Comparison of ENCODE assay signal across 9 cellular contexts in the genomic region with DNA sequence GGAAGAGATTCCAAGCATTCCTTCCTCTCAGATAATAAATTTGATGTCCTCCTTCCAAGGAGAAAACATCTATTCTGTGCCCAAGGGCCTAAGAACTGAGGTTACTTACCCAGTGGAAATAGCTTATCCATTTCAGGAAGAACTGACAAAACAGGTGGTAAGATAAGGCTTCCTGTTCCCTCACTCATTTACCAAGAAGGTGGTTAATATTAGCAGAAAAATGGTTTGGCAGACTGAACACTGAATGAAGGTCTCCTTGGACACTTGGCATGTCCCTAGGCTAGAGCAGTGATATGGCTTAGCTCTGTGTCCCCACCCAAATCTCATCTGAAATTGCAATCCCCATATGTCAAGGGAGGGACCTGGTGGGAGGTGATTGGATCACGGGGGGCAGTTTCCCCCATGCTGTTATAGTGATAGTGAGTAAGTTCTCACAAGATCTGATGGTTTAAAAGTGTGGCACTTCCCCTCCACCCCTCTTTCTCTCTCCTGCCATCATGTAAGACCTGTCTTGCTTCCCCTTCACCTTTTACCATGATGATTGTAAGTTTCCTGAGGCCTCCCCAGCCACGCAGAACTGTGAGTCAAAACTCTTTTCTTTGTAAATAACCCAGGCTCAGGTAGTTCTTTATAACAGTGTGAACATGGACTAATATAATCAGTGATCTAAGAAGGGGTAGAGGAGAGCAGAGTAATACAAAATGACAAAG.
A peak's percentile ranks its signal among the peaks of the same experiment; 100 is the strongest.
DNase-seq lines count a peak whose midpoint lies in the region; ATAC-seq and TF ChIP-seq lines count a peak whose summit lies in the region.
"Had no signal": no experiment of that assay in that cellular context is flagged by ENCODE, and none has a peak within 500 bp of the region (broad histone marks: within the 10 kb centered on the region; RNA-seq: fewer than 3 reads in every experiment).

No MANE protein-coding gene starts in this region.

- POLR2A ChIA-PET in WTC11 (lab: Charles Lee) = no interaction called here

- H3K27ac Mint-ChIP-seq in WTC11 = peak overlapping the region; percentile 48
- H3K27ac Mint-ChIP-seq: B cell had no signal

- no peak overlapping the region for H3K4me3 Mint-ChIP-seq in WTC11
- H3K4me3 Mint-ChIP-seq: B cell had no signal

- H3K36me3 Mint-ChIP-seq in WTC11 = peaks cover 3% of the 10 kb centered on the region; the same call in 1 of the 2 replicates

- H3K4me1 Mint-ChIP-seq in WTC11 = peaks cover 29% of the 10 kb centered on the region
- H3K4me1 Mint-ChIP-seq: B cell had no signal

- no peaks in the 10 kb centered on the region for H3K27me3 Mint-ChIP-seq in WTC11 (ENCODE audit: low read depth)
- H3K27me3 Mint-ChIP-seq: B cell had no signal

- no peak for TF ChIP-seq CTCF in WTC11 (IDR thresholded peaks at IDR 0.05)

- CTCF ChIA-PET in WTC11 (lab: Charles Lee) = interaction anchor here (0.7 to 3.0 kb wide), 22 partner anchors 11 to 444 kb away, joined by 3 to 35 read pairs (median 4); a partner anchor contains a TSS

- ATAC-seq in GM18517 (IDR thresholded peaks at IDR 0.05; ENCODE audit: unreplicated experiment) (peak; percentile 18), GM21367 (IDR thresholded peaks at IDR 0.05; ENCODE audit: unreplicated experiment) (peak; percentile 16), HG03095 (IDR thresholded peaks at IDR 0.05; ENCODE audit: unreplicated experiment) (peak; percentile 28), WTC11 (no peak)

- DNase-seq in WTC11 (ENCODE audit: low spot score) = no peak
- DNase-seq in stimulated activated CD4-positive, alpha-beta T cell treated with anti-CD3 and anti-CD28 coated beads, Interleukin-15, amount 100 ng/mL, for 24 hours = no peak
- DNase-seq in NAMALWA (ENCODE audit: low spot score) = no peak
- no peak for DNase-seq in dedifferentiated amniotic fluid mesenchymal stem cell (ENCODE audit: extremely low spot score)
- no peak for DNase-seq in NCI-H1694 treated with DMSO at 0.1 percent for 48 hours (lab: John Stamatoyannopoulos, UW)

- H3K9me3 Mint-ChIP-seq in WTC11 = peaks cover 5% of the 10 kb centered on the region

TF ChIP-seq in WTC11, 78 proteins besides CTCF, POLR2A, EP300 and RAD21:
- TF ChIP-seq, protein P1, sequence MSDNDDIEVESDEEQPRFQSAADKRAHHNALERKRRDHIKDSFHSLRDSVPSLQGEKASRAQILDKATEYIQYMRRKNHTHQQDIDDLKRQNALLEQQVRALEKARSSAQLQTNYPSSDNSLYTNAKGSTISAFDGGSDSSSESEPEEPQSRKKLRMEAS (CRISPR knock-in tag; IDR thresholded peaks at IDR 0.05) = 0 out of 2 replicates have a peak, but pooled peaks have one; percentile 30
- no peak for TF ChIP-seq NFE2L1 (CRISPR knock-in tag; IDR thresholded peaks at IDR 0.05)
